In genomic region chr22:26903030-26903856, GRCh38 we compare ENCODE assay signal across 10 cellular contexts.
DNase-seq lines count a peak whose midpoint lies in the region; ATAC-seq, FAIRE-seq and TF ChIP-seq lines count a peak whose summit lies in the region.
"Had no signal": no experiment of that assay in that cellular context is flagged by ENCODE, and none has a peak within 500 bp of the region (broad histone marks: within the 10 kb centered on the region; RNA-seq: fewer than 3 reads in every experiment).

No MANE protein-coding gene starts in this region.

- CTCF ChIA-PET in mammary epithelial cell (lab: Charles Lee; ENCODE audit: low non-redundant PET) = no interaction called here

- 40% methylated on average over 15 of the region's 36 CpGs for WGBS in mammary epithelial cell (ENCODE audit: low coverage, missing lambda C conversion rate)
- 20% methylated on average over 36 of the region's 36 CpGs for WGBS in suprapubic skin

- H3K9me3 ChIP-seq in breast epithelium = no peaks in the 10 kb centered on the region
- H3K9me3 ChIP-seq in mammary epithelial cell (replicated peaks; ENCODE audit: insufficient read depth, low read length) = no peaks in the 10 kb centered on the region
- H3K9me3 ChIP-seq in astrocyte (ENCODE audit: insufficient read depth, low read depth, low read length) = no peaks in the 10 kb centered on the region
- no peaks in the 10 kb centered on the region for H3K9me3 ChIP-seq in left lung
- H3K9me3 ChIP-seq in suprapubic skin = no peaks in the 10 kb centered on the region

- H3K9ac ChIP-seq in mammary epithelial cell (ENCODE audit: insufficient read depth, low read length) = no peak overlapping the region
- H3K9ac ChIP-seq in astrocyte (ENCODE audit: low read length) = no peak overlapping the region

- no peaks in the 10 kb centered on the region for H3K27me3 ChIP-seq in breast epithelium
- peaks cover 15% of the 10 kb centered on the region for H3K27me3 ChIP-seq in mammary epithelial cell (ENCODE audit: insufficient read depth, low read length)
- no peaks in the 10 kb centered on the region for H3K27me3 ChIP-seq in astrocyte (ENCODE audit: insufficient read depth, low read length)
- H3K27me3 ChIP-seq in left lung = peaks cover 7 to 49% of the 10 kb centered on the region in 2 donors
- H3K27me3 ChIP-seq in suprapubic skin = no peaks in the 10 kb centered on the region

- H4K20me1 ChIP-seq in mammary epithelial cell (ENCODE audit: insufficient read depth, low read length) (no peaks in the 10 kb centered on the region), astrocyte (ENCODE audit: insufficient read depth, low read length) (no peaks in the 10 kb centered on the region)

- TF ChIP-seq CTCF in breast epithelium (IDR thresholded peaks at IDR 0.05) (no peak), mammary epithelial cell (conservative IDR thresholded peaks at IDR 0.05 in 1 of 2, IDR thresholded peaks at IDR 0.05 in 1 of 2; ENCODE audit: extremely low read depth in 1 of 2, insufficient read depth in 1 of 2, low read depth in 1 of 2, low read length in 2 of 2) (no peak), astrocyte (IDR thresholded peaks at IDR 0.05; ENCODE audit: insufficient read depth, low read depth, low read length) (no peak), left lung (IDR thresholded peaks at IDR 0.05) (no peak), suprapubic skin (IDR thresholded peaks at IDR 0.05) (no peak), GM13977 (IDR thresholded peaks at IDR 0.05; ENCODE audit: extremely low read depth, insufficient read depth, missing control alignments) (no peak)

- intact Hi-C loops in breast epithelium (cut with DNase I; ENCODE audit: low total_unique reads) (no loop called here), mammary epithelial cell (cut with micrococcal nuclease) (no loop called here), left lung (cut with DNase I) (no loop called here)

- H3K27me3 Mint-ChIP-seq in astrocyte (ENCODE audit: low read depth, unreplicated experiment) = peaks cover 9% of the 10 kb centered on the region

- no peaks in the 10 kb centered on the region for H3K36me3 Mint-ChIP-seq in astrocyte (ENCODE audit: low read depth, unreplicated experiment)

- H3K36me3 ChIP-seq in breast epithelium (no peaks in the 10 kb centered on the region), mammary epithelial cell (ENCODE audit: insufficient read depth, low read length) (no peaks in the 10 kb centered on the region), astrocyte (ENCODE audit: insufficient read depth, low read length) (no peaks in the 10 kb centered on the region), left lung (no peaks in the 10 kb centered on the region), suprapubic skin (no peaks in the 10 kb centered on the region)

- dilution Hi-C loops in mammary epithelial cell (cut with HindIII; ENCODE audit: low sequenced_read_pairs) = loop anchor here (5.0 kb wide), 2 partner anchors 69 to 91 kb away; no protein-coding TSS in a partner anchor

- no peak for FAIRE-seq in astrocyte (lab: Jason Lieb, UNC)

- peak overlapping the region; percentile 74 for H3K4me3 Mint-ChIP-seq in astrocyte (ENCODE audit: unreplicated experiment)

- H3K4me3 ChIP-seq in breast epithelium (peak overlapping the region in 2 of 3 donors; percentile 12 to 25), mammary epithelial cell (replicated peaks in 1 of 3; ENCODE audit: insufficient read depth in 1 of 3, low read depth in 2 of 3, low read length in 3 of 3) (no peak overlapping the region), astrocyte (ENCODE audit: insufficient read depth, low read depth, low read length) (no peak overlapping the region), left lung (no peak overlapping the region), suprapubic skin (peak overlapping the region; percentile 24)

- no TSS peak for BruUV-seq in mammary epithelial cell (replicated peaks; lab: Mats Ljungman, UMichigan)

- no peak overlapping the region for H3K27ac ChIP-seq in breast epithelium
- H3K27ac ChIP-seq in mammary epithelial cell (ENCODE audit: insufficient read depth, low read depth, low read length) = no peak overlapping the region
- H3K27ac ChIP-seq in astrocyte (ENCODE audit: low read depth, low read length) = no peak overlapping the region
- no peak overlapping the region for H3K27ac ChIP-seq in left lung
- H3K27ac ChIP-seq in suprapubic skin = no peak overlapping the region

- H3K9me3 Mint-ChIP-seq in astrocyte (ENCODE audit: unreplicated experiment) = no peaks in the 10 kb centered on the region

- DNase-seq in breast epithelium (ENCODE audit: low spot score in 2 of 2) (no peak), mammary epithelial cell (no peak), astrocyte (ENCODE audit: low read depth) (no peak), left lung (no peak), suprapubic skin (ENCODE audit: low spot score in 2 of 2) (no peak), GM13977 (ENCODE audit: low spot score) (no peak), NCI-H1092 treated with DMSO at 0.1 percent for 48 hours (lab: John Stamatoyannopoulos, UW) (no peak)
- no peak for DNase-seq in stimulated activated naive CD4-positive, alpha-beta T cell (lab: John Stamatoyannopoulos, UW)
- DNase-seq: NCI-H2029 treated with DMSO at 0.1 percent for 48 hours, T-helper 1 cell had no signal

- no peak for TF ChIP-seq EP300 in suprapubic skin (IDR thresholded peaks at IDR 0.05)

- H3K4me2 ChIP-seq in mammary epithelial cell (ENCODE audit: insufficient read depth, low read depth, low read length) (no peak overlapping the region), astrocyte (ENCODE audit: low read length) (peak overlapping the region; percentile 66)

- no peak overlapping the region for H3K27ac Mint-ChIP-seq in astrocyte (ENCODE audit: unreplicated experiment)

- ATAC-seq in left lung = peak; percentile 36

- TF ChIP-seq POLR2A in breast epithelium (IDR thresholded peaks at IDR 0.05) (no peak), suprapubic skin (IDR thresholded peaks at IDR 0.05) (no peak)

- in situ Hi-C loops in mammary epithelial cell (cut with MboI; ENCODE audit: low sequenced_read_pairs in 2 of 2) (no loop called here), GM13977 (cut with MboI; ENCODE audit: low pct_unique_long_range_greater_than_20kb, low sequenced_read_pairs, unreplicated experiment) (no loop called here)

- H3K4me1 Mint-ChIP-seq in astrocyte (ENCODE audit: low read depth, unreplicated experiment) = peaks cover 23% of the 10 kb centered on the region

- H3K79me2 ChIP-seq in mammary epithelial cell (ENCODE audit: insufficient read depth, low read length) (no peaks in the 10 kb centered on the region), astrocyte (ENCODE audit: insufficient read depth, low read length) (no peaks in the 10 kb centered on the region)

- H2AFZ ChIP-seq in mammary epithelial cell (ENCODE audit: low read depth, low read length) = no peak overlapping the region
- H2AFZ ChIP-seq in astrocyte (ENCODE audit: low read depth, low read length) = peak overlapping the region; percentile 45

- H3K4me1 ChIP-seq in breast epithelium (no peaks in the 10 kb centered on the region), mammary epithelial cell (ENCODE audit: insufficient read depth, low read length) (no peaks in the 10 kb centered on the region), astrocyte (ENCODE audit: insufficient read depth, low read length) (peaks cover 8% of the 10 kb centered on the region), left lung (peaks cover 0 to 5% of the 10 kb centered on the region in 2 donors), suprapubic skin (peaks cover 13% of the 10 kb centered on the region)

Comparison
In these comparisons a context has a peak if more than half of its experiments do, and no peak if none do; other contexts are left out.
1. H3K4me3 ChIP-seq: peak in breast epithelium (2 of 3) and suprapubic skin (single experiment); none in mammary epithelial cell (0 of 3), astrocyte (single experiment) and left lung (0 of 2).